ENCODE assay signal across 8 cellular contexts in the genomic region with DNA sequence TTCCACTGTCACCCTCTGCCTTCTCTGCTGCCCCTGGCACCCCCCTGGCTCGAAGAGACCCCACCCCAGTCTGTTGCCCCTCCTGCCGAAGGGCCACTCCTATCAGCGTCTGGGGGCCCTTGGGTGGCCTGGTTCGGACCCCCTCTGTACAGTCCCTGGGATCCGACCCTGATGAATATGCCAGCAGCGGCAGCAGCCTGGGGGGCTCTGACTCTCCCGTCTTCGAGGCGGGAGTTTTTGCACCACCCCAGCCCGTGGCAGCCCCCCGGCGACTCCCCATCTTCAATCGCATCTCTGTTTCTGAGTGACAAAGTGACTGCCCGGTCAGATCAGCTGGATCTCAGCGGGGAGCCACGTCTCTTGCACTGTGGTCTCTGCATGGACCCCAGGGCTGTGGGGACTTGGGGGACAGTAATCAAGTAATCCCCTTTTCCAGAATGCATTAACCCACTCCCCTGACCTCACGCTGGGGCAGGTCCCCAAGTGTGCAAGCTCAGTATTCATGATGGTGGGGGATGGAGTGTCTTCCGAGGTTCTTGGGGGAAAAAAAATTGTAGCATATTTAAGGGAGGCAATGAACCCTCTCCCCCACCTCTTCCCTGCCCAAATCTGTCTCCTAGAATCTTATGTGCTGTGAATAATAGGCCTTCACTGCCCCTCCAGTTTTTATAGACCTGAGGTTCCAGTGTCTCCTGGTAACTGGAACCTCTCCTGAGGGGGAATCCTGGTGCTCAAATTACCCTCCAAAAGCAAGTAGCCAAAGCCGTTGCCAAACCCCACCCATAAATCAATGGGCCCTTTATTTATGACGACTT. TPM values are rescaled to one million over a fixed set of nuclear protein-coding genes. Genes with fewer than 3 reads are reported as not detected.
DNase-seq lines count a peak whose midpoint lies in the region; ATAC-seq, FAIRE-seq and TF ChIP-seq lines count a peak whose summit lies in the region.

No MANE protein-coding gene starts in this region.

- CTCF ChIA-PET in AG04449 (lab: Yijun Ruan, JAX) (interaction anchor here (0.8 to 4.3 kb wide), 3 partner anchors 11 to 32 kb away, joined by 3 to 49 read pairs (median 4); no protein-coding TSS in a partner anchor), HEK293 (lab: Yijun Ruan, JAX) (interaction anchor here (0.6 to 4.6 kb wide), 8 partner anchors 11 to 97 kb away, joined by 3 to 41 read pairs (median 3); no protein-coding TSS in a partner anchor)

- no peaks in the 10 kb centered on the region for H3K9me3 ChIP-seq in HEK293 (ENCODE audit: control insufficient read depth, insufficient read depth, low read depth, low read length)

- peaks cover 0 to 3% of the 10 kb centered on the region in 2 experiments; a peak in 1 of 3 replicates for H3K36me3 ChIP-seq in HEK293 (ENCODE audit: control insufficient read depth in 2 of 2, insufficient read depth in 1 of 2, low read length in 2 of 2)

- TF ChIP-seq CTCF in AG04449 (IDR thresholded peaks at IDR 0.05; ENCODE audit: insufficient read depth, low read length, missing control alignments) = no peak
- no peak for TF ChIP-seq CTCF in HEK293 (tag by site-specific recombination; IDR thresholded peaks at IDR 0.05)
- no peak for TF ChIP-seq CTCF in epithelial cell of esophagus (IDR thresholded peaks at IDR 0.05; ENCODE audit: insufficient read depth, low read depth, low read length, missing control alignments)
- no peak for TF ChIP-seq CTCF in osteocyte (IDR thresholded peaks at IDR 0.05)

- peak overlapping the region; percentile 83 for H3K4me3 ChIP-seq in AG04449 (ENCODE audit: low read depth, low read length)
- no peak overlapping the region for H3K4me3 ChIP-seq in HEK293 (ENCODE audit: low read depth, low read length)
- peak overlapping the region; percentile 98 for H3K4me3 ChIP-seq in epithelial cell of esophagus (ENCODE audit: low read length)

- H3K27ac Mint-ChIP-seq in osteocyte (ENCODE audit: unreplicated experiment) = peak overlapping the region; percentile 95

- peak overlapping the region; percentile 92 for H3K4me3 Mint-ChIP-seq in osteocyte (ENCODE audit: unreplicated experiment)

- H3K4me1 ChIP-seq in HEK293 (ENCODE audit: control insufficient read depth, insufficient read depth, low read length) = peaks cover 44% of the 10 kb centered on the region

- FAIRE-seq in GM19239 (lab: Jason Lieb, UNC) = no peak

- ATAC-seq in GM19467 (IDR thresholded peaks at IDR 0.05; ENCODE audit: unreplicated experiment) = no peak
- no peak for ATAC-seq in HG03469 (IDR thresholded peaks at IDR 0.05; ENCODE audit: unreplicated experiment)

- peaks cover 52% of the 10 kb centered on the region for H3K4me1 Mint-ChIP-seq in osteocyte (ENCODE audit: unreplicated experiment)

- H3K9me3 Mint-ChIP-seq in osteocyte (ENCODE audit: unreplicated experiment) = no peaks in the 10 kb centered on the region

- no peaks in the 10 kb centered on the region for H3K27me3 Mint-ChIP-seq in osteocyte (ENCODE audit: unreplicated experiment)

- DNase-seq in AG04449 (ENCODE audit: low read depth, low spot score) (no peak), T-helper 9 cell (peak; percentile 44), epithelial cell of esophagus (ENCODE audit: low read depth) (peak; percentile 64), osteocyte (ENCODE audit: extremely low spot score, unreplicated experiment) (no peak), GM19239 (ENCODE audit: insufficient read length, low spot score) (no peak)

- peaks cover 13% of the 10 kb centered on the region for H3K36me3 Mint-ChIP-seq in osteocyte (ENCODE audit: unreplicated experiment)

- POLR2A ChIA-PET in AG04449 (lab: Yijun Ruan, JAX) (interaction anchor here (0.6 to 3.1 kb wide), 6 partner anchors 10 to 112 kb away, joined by 3 to 24 read pairs (median 4); partner anchors contain the start of gene RPS16), HEK293 (lab: Yijun Ruan, JAX) (interaction anchor here (0.6 to 11.2 kb wide), 7 partner anchors 10 to 82 kb away, joined by 3 to 175 read pairs (median 10); partner anchors contain the start of genes MED29, PAF1, RPS16 and TIMM50)

- H3K27ac ChIP-seq in HEK293 (ENCODE audit: extremely low read depth, low read depth, low read length) = peak overlapping the region; percentile 29; the same call in 1 of the 2 replicates

TF ChIP-seq in HEK293, 187 proteins besides CTCF, POLR2A, EP300 and RAD21 (continues in another document):
- TF ChIP-seq OSR2 (tag by site-specific recombination; IDR thresholded peaks at IDR 0.05) (peak; percentile 87), ZBTB10 (tag by site-specific recombination; IDR thresholded peaks at IDR 0.05) (peak; percentile 68; the same call in 1 of the 2 replicates), KLF7 (tag by site-specific recombination; IDR thresholded peaks at IDR 0.05; ENCODE audit: borderline replicate concordance) (peak; percentile 21; the same call in 1 of the 2 replicates), PRDM4 (tag by site-specific recombination; IDR thresholded peaks at IDR 0.05) (0 out of 2 replicates have a peak, but pooled peaks have one; percentile 18), ZSCAN16 (tag by site-specific recombination; IDR thresholded peaks at IDR 0.05) (no peak)
- TF ChIP-seq, protein P1, sequence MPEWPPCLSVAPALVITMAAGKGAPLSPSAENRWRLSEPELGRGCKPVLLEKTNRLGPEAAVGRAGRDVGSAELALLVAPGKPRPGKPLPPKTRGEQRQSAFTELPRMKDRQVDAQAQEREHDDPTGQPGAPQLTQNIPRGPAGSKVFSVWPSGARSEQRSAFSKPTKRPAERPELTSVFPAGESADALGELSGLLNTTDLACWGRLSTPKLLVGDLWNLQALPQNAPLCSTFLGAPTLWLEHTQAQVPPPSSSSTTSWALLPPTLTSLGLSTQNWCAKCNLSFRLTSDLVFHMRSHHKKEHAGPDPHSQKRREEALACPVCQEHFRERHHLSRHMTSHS (tag by site-specific recombination; IDR thresholded peaks at IDR 0.05) = no peak
- TF ChIP-seq, protein P2, sequence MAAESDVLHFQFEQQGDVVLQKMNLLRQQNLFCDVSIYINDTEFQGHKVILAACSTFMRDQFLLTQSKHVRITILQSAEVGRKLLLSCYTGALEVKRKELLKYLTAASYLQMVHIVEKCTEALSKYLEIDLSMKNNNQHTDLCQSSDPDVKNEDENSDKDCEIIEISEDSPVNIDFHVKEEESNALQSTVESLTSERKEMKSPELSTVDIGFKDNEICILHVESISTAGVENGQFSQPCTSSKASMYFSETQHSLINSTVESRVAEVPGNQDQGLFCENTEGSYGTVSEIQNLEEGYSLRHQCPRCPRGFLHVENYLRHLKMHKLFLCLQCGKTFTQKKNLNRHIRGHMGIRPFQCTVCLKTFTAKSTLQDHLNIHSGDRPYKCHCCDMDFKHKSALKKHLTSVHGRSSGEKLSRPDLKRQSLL (tag by site-specific recombination; IDR thresholded peaks at IDR 0.05) = peak; percentile 40; the same call in 1 of the 2 replicates

RNA-seq across cellular contexts. Expression of gene ZFP36, which starts 2.0 kb away (rescaled TPM):
- total RNA-seq in osteocyte = 81.5 and 105 TPM in 2 replicates

RNA-seq across cellular contexts. Expression of gene PLEKHG2, which starts 3.9 kb away (rescaled TPM):
- total RNA-seq in osteocyte = 131 and 150 TPM in 2 replicates

RNA-seq across cellular contexts. Expression of gene MED29, which starts 17.4 kb away (rescaled TPM):
- 37.1 and 38.7 TPM in 2 replicates for total RNA-seq in osteocyte

RNA-seq across cellular contexts. Expression of gene PAF1, which starts 17.7 kb away (rescaled TPM):
- total RNA-seq in osteocyte = 45.6 and 45.9 TPM in 2 replicates

RNA-seq across cellular contexts. Expression of gene RPS16, which starts 27.1 kb away (rescaled TPM):
- total RNA-seq in osteocyte = 1,827 and 1,860 TPM in 2 replicates

Comparison
In these comparisons a context has a peak if more than half of its experiments do, and no peak if none do; other contexts are left out.
1. DNase-seq: peak in T-helper 9 cell (single experiment) and epithelial cell of esophagus (single experiment); none in AG04449 (single experiment), osteocyte (single experiment) and GM19239 (single experiment).